ENCODE assay signal across 18 cellular contexts in the genomic region with DNA sequence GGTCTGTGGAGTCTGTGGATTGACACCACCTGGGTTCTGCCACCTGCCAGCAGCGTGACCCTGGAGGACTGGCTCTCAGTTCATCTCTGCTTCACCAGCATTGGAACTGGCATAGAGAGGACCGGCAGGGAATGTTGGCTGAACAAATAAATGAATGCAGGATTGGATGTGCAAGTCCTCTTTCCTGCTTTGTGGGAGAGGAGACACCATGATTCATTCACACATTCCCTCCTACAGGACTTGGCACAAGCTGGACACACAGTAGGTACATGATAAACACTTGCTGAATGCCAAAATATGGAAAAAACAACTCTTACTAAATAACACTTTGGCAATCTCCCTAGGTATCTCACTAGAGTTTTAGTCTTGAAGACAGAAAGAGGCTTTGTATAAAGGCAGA.
"Had no signal": no experiment of that assay in that cellular context is flagged by ENCODE, and none has a peak within 500 bp of the region (broad histone marks: within the 10 kb centered on the region; RNA-seq: fewer than 3 reads in every experiment).

No MANE protein-coding gene starts in this region.

- H3K36me3 ChIP-seq: colonic mucosa, esophagus muscularis mucosa, gastroesophageal sphincter, right lobe of liver, thoracic aorta had no signal

- DNase-seq: activated CD8-positive, alpha-beta memory T cell treated with anti-CD3 and anti-CD28 coated beads for 24 hours; activated CD8-positive, alpha-beta memory T cell treated with anti-CD3 and anti-CD28 coated beads, Interleukin-2, amount 50 U/mL, for 4 hours; activated T-cell treated with anti-CD3 and anti-CD28 coated beads, Interleukin-2, amount 50 U/mL, for 24 hours; colonic mucosa; head of caudate nucleus; islet precursor cell; left cardiac atrium; right lobe of liver; small intestine; stimulated activated CD4-positive, alpha-beta T cell treated with anti-CD3 and anti-CD28 coated beads, Interleukin-15, amount 100 ng/mL, for 24 hours; stimulated activated naive CD4-positive, alpha-beta T cell; T1000 had no signal

- H3K27ac ChIP-seq: ascending aorta, colonic mucosa, esophagus muscularis mucosa, gastroesophageal sphincter, parathyroid adenoma, right lobe of liver, thoracic aorta had no signal

- H3K4me1 ChIP-seq: colonic mucosa, parathyroid adenoma, right lobe of liver had no signal

- H3K9me3 ChIP-seq: ascending aorta, colonic mucosa, esophagus muscularis mucosa, gastroesophageal sphincter, right lobe of liver, thoracic aorta had no signal

- H3K4me3 ChIP-seq: ascending aorta, colonic mucosa, dorsolateral prefrontal cortex, esophagus muscularis mucosa, gastroesophageal sphincter, right lobe of liver, thoracic aorta had no signal

- H3K27me3 ChIP-seq: ascending aorta, colonic mucosa, dorsolateral prefrontal cortex, esophagus muscularis mucosa, gastroesophageal sphincter, right lobe of liver had no signal
